Comparison of ENCODE assay signal across 26 cellular contexts in genomic region chr7:87092568-87093091, GRCh38.
"Had no signal": no experiment of that assay in that cellular context is flagged by ENCODE, and none has a peak within 500 bp of the region (broad histone marks: within the 10 kb centered on the region; RNA-seq: fewer than 3 reads in every experiment).

No MANE protein-coding gene starts in this region.

- H3K27me3 ChIP-seq: colonic mucosa, dorsolateral prefrontal cortex, esophagus muscularis mucosa, esophagus squamous epithelium, gastrocnemius medialis, gastroesophageal sphincter, heart left ventricle, heart right ventricle had no signal

- DNase-seq: colonic mucosa; cortex of kidney; dermis blood vessel endothelial cell; dorsolateral prefrontal cortex; effector CD4-positive, alpha-beta T cell; effector CD8-positive, alpha-beta T cell; effector memory CD4-positive, alpha-beta T cell; effector memory CD8-positive, alpha-beta T cell; endodermal cell; erythroblast; esophagus squamous epithelium; foreskin fibroblast; foreskin keratinocyte; foreskin melanocyte; gastrocnemius medialis; glutamatergic neuron; head of caudate nucleus; heart left ventricle; heart right ventricle had no signal

- FAIRE-seq: colon, endothelial cell of umbilical vein had no signal

- H3K4me3 ChIP-seq: colonic mucosa, coronary artery, dorsolateral prefrontal cortex, esophagus muscularis mucosa, esophagus squamous epithelium, gastrocnemius medialis, gastroesophageal sphincter, heart left ventricle, heart right ventricle had no signal

- H3K36me3 ChIP-seq: colonic mucosa, esophagus muscularis mucosa, esophagus squamous epithelium, gastrocnemius medialis, gastroesophageal sphincter, heart left ventricle, heart right ventricle had no signal

- H3K27ac ChIP-seq: colonic mucosa, coronary artery, dorsolateral prefrontal cortex, epithelial cell of prostate, esophagus muscularis mucosa, esophagus squamous epithelium, foreskin keratinocyte, gastrocnemius medialis, gastroesophageal sphincter, heart left ventricle, heart right ventricle had no signal

- ATAC-seq: effector memory CD8-positive, alpha-beta T cell; esophagus mucosa; foreskin keratinocyte; gastrocnemius medialis; gastroesophageal sphincter; heart left ventricle; heart right ventricle had no signal

- H3K4me1 ChIP-seq: colonic mucosa, esophagus muscularis mucosa, esophagus squamous epithelium, foreskin keratinocyte, gastrocnemius medialis, gastroesophageal sphincter, heart left ventricle, heart right ventricle had no signal

- H3K9me3 ChIP-seq: colonic mucosa, esophagus muscularis mucosa, esophagus squamous epithelium, gastrocnemius medialis, gastroesophageal sphincter had no signal
